8 cellular contexts compared by ENCODE assay signal in genomic region chr10:68074404-68074774, GRCh38. TPM values are rescaled to one million over a fixed set of nuclear protein-coding genes. Genes with fewer than 3 reads are reported as not detected.
DNase-seq lines count a peak whose midpoint lies in the region; ATAC-seq, FAIRE-seq and TF ChIP-seq lines count a peak whose summit lies in the region.

No MANE protein-coding gene starts in this region.

- intact Hi-C loops in endothelial cell of umbilical vein (cut with micrococcal nuclease): loop anchor here (1.0 to 10.0 kb wide), 4 partner anchors 78 to 256 kb away; partner anchors contain the start of gene SIRT1

- H3K4me2 ChIP-seq in endothelial cell of umbilical vein (ENCODE audit: insufficient read depth, low read length) (peak overlapping the region; percentile 99), neuronal stem cell (ENCODE audit: insufficient read depth, low read length, poor library complexity, severe bottlenecking) (peak overlapping the region; percentile 53)

- H3K23ac ChIP-seq in neuronal stem cell (ENCODE audit: low read depth, low read length, poor library complexity): peak overlapping the region; percentile 66

- WGBS in neuronal stem cell (ENCODE audit: extremely low coverage in 2 of 2, insufficient read length in 2 of 2, insufficient replicate concordance in 1 of 2), 2 donors: no CpG with 5 or more reads among the region's 20 CpGs

- H4K91ac ChIP-seq in neuronal stem cell (ENCODE audit: low read depth, low read length, poor library complexity): no peak overlapping the region

- H3K9ac ChIP-seq in endothelial cell of umbilical vein (replicated peaks; ENCODE audit: extremely low read depth, insufficient read depth, low read length) (peak overlapping the region; percentile 94), neuronal stem cell (ENCODE audit: low read depth, low read length, poor library complexity) (peak overlapping the region; percentile 97)

- H4K8ac ChIP-seq in neuronal stem cell (ENCODE audit: low read depth, low read length): no peak overlapping the region

- H3K36me3 ChIP-seq in endothelial cell of umbilical vein (ENCODE audit: control insufficient read depth in 2 of 2, extremely low read depth in 1 of 2, insufficient read depth in 2 of 2, low read length in 2 of 2): no peaks in the 10 kb centered on the region
- peaks cover 0 to 30% of the 10 kb centered on the region in 2 donors for H3K36me3 ChIP-seq in neuronal stem cell (replicated peaks in 1 of 2; ENCODE audit: control insufficient read depth in 2 of 2, insufficient read depth in 2 of 2, low read length in 2 of 2)

- no peak overlapping the region for H2BK15ac ChIP-seq in neuronal stem cell (ENCODE audit: low read length)

- BruUV-seq in endothelial cell of umbilical vein (replicated peaks; lab: Mats Ljungman, UMichigan): TSS peak; percentile 87

- no peak overlapping the region for H2BK12ac ChIP-seq in neuronal stem cell (ENCODE audit: low read length)

- H2AK5ac ChIP-seq in neuronal stem cell (ENCODE audit: low read depth, low read length): no peak overlapping the region

- H2BK5ac ChIP-seq in neuronal stem cell (ENCODE audit: low read length): peak overlapping the region; percentile 83

- no peaks in the 10 kb centered on the region for H3K9me1 ChIP-seq in endothelial cell of umbilical vein (replicated peaks; ENCODE audit: control insufficient read depth, extremely low read depth, insufficient read depth, low read length)

- no peaks in the 10 kb centered on the region for H3K9me3 ChIP-seq in endothelial cell of umbilical vein (replicated peaks; ENCODE audit: control insufficient read depth, insufficient read depth, low read length)
- H3K9me3 ChIP-seq in neuronal stem cell (replicated peaks in 1 of 2; ENCODE audit: control insufficient read depth in 2 of 2, insufficient read depth in 1 of 2, low read depth in 1 of 2, low read length in 2 of 2): no peaks in the 10 kb centered on the region

- ATAC-seq in GM19452 (IDR thresholded peaks at IDR 0.05; ENCODE audit: unreplicated experiment) (peak; percentile 28), HG03354 (IDR thresholded peaks at IDR 0.05; ENCODE audit: poor library complexity, severe bottlenecking, unreplicated experiment) (no peak), GM18907 (IDR thresholded peaks at IDR 0.05; ENCODE audit: unreplicated experiment) (no peak)

- no peak overlapping the region for H2BK120ac ChIP-seq in neuronal stem cell (ENCODE audit: low read depth, low read length)

- dilution Hi-C loops in endothelial cell of umbilical vein (cut with MboI; ENCODE audit: extremely low pct_ligation_motif_present, low sequenced_read_pairs): no loop called here

- POLR2A ChIA-PET in endothelial cell of umbilical vein (lab: Charles Lee): no interaction called here

- H3K4me1 ChIP-seq in endothelial cell of umbilical vein (ENCODE audit: control insufficient read depth, extremely low read depth, insufficient read depth, low read length) (peaks cover 32% of the 10 kb centered on the region), neuronal stem cell (ENCODE audit: control insufficient read depth in 2 of 2, insufficient read depth in 1 of 2, low read depth in 1 of 2, low read length in 2 of 2) (peaks cover 0 to 5% of the 10 kb centered on the region in 2 donors)

- DNase-seq in OCI-M1 (lab: John Stamatoyannopoulos, UW) (peak; percentile 80), endothelial cell of umbilical vein (ENCODE audit: low read depth, low spot score) (no peak), neuronal stem cell (ENCODE audit: low spot score) (no peak), SHP77 (lab: John Stamatoyannopoulos, UW) (no peak)
- no peak for DNase-seq in activated effector memory CD4-positive, alpha-beta T cell treated with Interleukin-2 at 50 U/mL for 16 hours

- H3K27ac ChIP-seq in endothelial cell of umbilical vein (ENCODE audit: insufficient read depth, low read depth, low read length) (peak overlapping the region; percentile 95), neuronal stem cell (replicated peaks; ENCODE audit: low read length) (peak overlapping the region; percentile 92)

- H3K14ac ChIP-seq in neuronal stem cell (ENCODE audit: low read length): peak overlapping the region; percentile 97

- CTCF ChIA-PET in endothelial cell of umbilical vein (lab: Charles Lee): interaction anchor here (1.1 kb wide), 1 partner anchor 135 kb away, joined by 3 read pairs; no protein-coding TSS in a partner anchor

- H3K79me2 ChIP-seq in endothelial cell of umbilical vein (ENCODE audit: control insufficient read depth, insufficient read depth, low read length): peaks cover 56% of the 10 kb centered on the region

- H2AFZ ChIP-seq in endothelial cell of umbilical vein (ENCODE audit: low read depth, low read length): peak overlapping the region; percentile 75
- peak overlapping the region; percentile 89 for H2AFZ ChIP-seq in neuronal stem cell (ENCODE audit: low read length)

- H3K79me1 ChIP-seq in neuronal stem cell (ENCODE audit: low read depth, low read length): no peaks in the 10 kb centered on the region

- FAIRE-seq in endothelial cell of umbilical vein (lab: Jason Lieb, UNC): no peak

- peak overlapping the region; percentile 98 for H3K18ac ChIP-seq in neuronal stem cell (ENCODE audit: low read length)

- H4K20me1 ChIP-seq in endothelial cell of umbilical vein (replicated peaks; ENCODE audit: control insufficient read depth, extremely low read depth, insufficient read depth, low read length): peaks cover 3% of the 10 kb centered on the region

- no peak for TF ChIP-seq CTCF in endothelial cell of umbilical vein (IDR thresholded peaks at IDR 0.05; ENCODE audit: extremely low read depth in 1 of 2, insufficient read depth in 1 of 2, low read depth in 1 of 2, low read length in 2 of 2)

- H3K4me3 ChIP-seq in endothelial cell of umbilical vein (replicated peaks in 1 of 3; ENCODE audit: insufficient read depth in 1 of 3, low read depth in 1 of 3, low read length in 3 of 3): peak overlapping the region; percentile 95 to 99 (median 96)
- H3K4me3 ChIP-seq in neuronal stem cell (ENCODE audit: low read length in 2 of 2): peak overlapping the region; percentile 69 to 95

- H3K27me3 ChIP-seq in endothelial cell of umbilical vein (ENCODE audit: control insufficient read depth in 2 of 2, insufficient read depth in 2 of 2, low read length in 2 of 2): no peaks in the 10 kb centered on the region
- no peaks in the 10 kb centered on the region for H3K27me3 ChIP-seq in neuronal stem cell (ENCODE audit: control insufficient read depth in 3 of 3, insufficient read depth in 3 of 3, low read depth in 1 of 3, low read length in 3 of 3)

- no peak for TF ChIP-seq POLR2A in endothelial cell of umbilical vein (IDR thresholded peaks at IDR 0.05; ENCODE audit: low read depth, low read length)

- no peak overlapping the region for H3K4ac ChIP-seq in neuronal stem cell (ENCODE audit: low read length)

TF ChIP-seq in endothelial cell of umbilical vein, 7 proteins besides CTCF, POLR2A, EP300 and RAD21:
- TF ChIP-seq JUN (IDR thresholded peaks at IDR 0.05; ENCODE audit: borderline replicate concordance, insufficient read depth, insufficient read length, low read depth) (no peak), EZH2 (IDR thresholded peaks at IDR 0.05; ENCODE audit: borderline replicate concordance, low read depth, low read length, severe bottlenecking) (no peak), MYC (IDR thresholded peaks at IDR 0.05; ENCODE audit: low read depth, low read length) (no peak), POLR2AphosphoS5 (IDR thresholded peaks at IDR 0.05; ENCODE audit: insufficient read depth, low read depth, low read length) (no peak), FOS (IDR thresholded peaks at IDR 0.05; ENCODE audit: borderline replicate concordance, insufficient read depth, low read length) (no peak), GATA2 (IDR thresholded peaks at IDR 0.05; ENCODE audit: insufficient read depth, insufficient read length, low read depth, low read length) (no peak)
- TF ChIP-seq, protein P1, sequence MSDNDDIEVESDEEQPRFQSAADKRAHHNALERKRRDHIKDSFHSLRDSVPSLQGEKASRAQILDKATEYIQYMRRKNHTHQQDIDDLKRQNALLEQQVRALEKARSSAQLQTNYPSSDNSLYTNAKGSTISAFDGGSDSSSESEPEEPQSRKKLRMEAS (IDR thresholded peaks at IDR 0.05; ENCODE audit: insufficient read depth, insufficient read length): no peak

RNA-seq across cellular contexts. Expression of gene HERC4, which starts 0.7 kb away (rescaled TPM):
- 68.7 and 73.7 TPM in 2 replicates for total RNA-seq in endothelial cell of umbilical vein
- polyA plus RNA-seq in endothelial cell of umbilical vein: 8.0 and 10.6 TPM in 2 replicates
- polyA plus RNA-seq in endothelial cell of umbilical vein (2011; cell fraction: cytosol; rRNA removed): 10.3 and 10.6 TPM in 2 replicates
- 39.8 and 54.7 TPM in 2 replicates for polyA plus RNA-seq in endothelial cell of umbilical vein (2011; cell fraction: nucleus; rRNA removed)
- polyA plus RNA-seq in endothelial cell of umbilical vein (2012): 35.2 and 47.5 TPM in 2 replicates
- polyA minus RNA-seq in endothelial cell of umbilical vein: 27.4 and 33.2 TPM in 2 replicates
- polyA minus RNA-seq in endothelial cell of umbilical vein (2011; cell fraction: cytosol; rRNA and poly(A)+ RNA removed): 27.0 TPM
- 66.6 and 107 TPM in 2 replicates for polyA minus RNA-seq in endothelial cell of umbilical vein (2011; cell fraction: nucleus; rRNA and poly(A)+ RNA removed)
- polyA plus RNA-seq in neuronal stem cell (2013, experiment 1 of 2): 17.4 TPM
- 18.2 TPM for polyA plus RNA-seq in neuronal stem cell (2013, experiment 2 of 2)

RNA-seq across cellular contexts. Expression of gene MYPN, which starts 34.9 kb away (rescaled TPM):
- not detected in 2 replicates for total RNA-seq in endothelial cell of umbilical vein
- polyA plus RNA-seq in endothelial cell of umbilical vein: 0.01 TPM in 1 of 2 replicates, not detected in the other
- 0.03 TPM in 2 replicates for polyA plus RNA-seq in endothelial cell of umbilical vein (2011; cell fraction: cytosol; rRNA removed)
- polyA plus RNA-seq in endothelial cell of umbilical vein (2011; cell fraction: nucleus; rRNA removed): 0.03 and 0.04 TPM in 2 replicates
- 0.07 and 0.23 TPM in 2 replicates for polyA plus RNA-seq in endothelial cell of umbilical vein (2012)
- 0.04 TPM in 1 of 2 replicates, not detected in the other for polyA minus RNA-seq in endothelial cell of umbilical vein
- 46.0 TPM for polyA minus RNA-seq in endothelial cell of umbilical vein (2011; cell fraction: cytosol; rRNA and poly(A)+ RNA removed)
- 0.10 TPM in 1 of 2 replicates, not detected in the other for polyA minus RNA-seq in endothelial cell of umbilical vein (2011; cell fraction: nucleus; rRNA and poly(A)+ RNA removed)
- 0.01 TPM for polyA plus RNA-seq in neuronal stem cell (2013, experiment 1 of 2)
- 0.01 TPM for polyA plus RNA-seq in neuronal stem cell (2013, experiment 2 of 2)
